ENCODE assay signal across 8 cellular contexts in the genomic region with DNA sequence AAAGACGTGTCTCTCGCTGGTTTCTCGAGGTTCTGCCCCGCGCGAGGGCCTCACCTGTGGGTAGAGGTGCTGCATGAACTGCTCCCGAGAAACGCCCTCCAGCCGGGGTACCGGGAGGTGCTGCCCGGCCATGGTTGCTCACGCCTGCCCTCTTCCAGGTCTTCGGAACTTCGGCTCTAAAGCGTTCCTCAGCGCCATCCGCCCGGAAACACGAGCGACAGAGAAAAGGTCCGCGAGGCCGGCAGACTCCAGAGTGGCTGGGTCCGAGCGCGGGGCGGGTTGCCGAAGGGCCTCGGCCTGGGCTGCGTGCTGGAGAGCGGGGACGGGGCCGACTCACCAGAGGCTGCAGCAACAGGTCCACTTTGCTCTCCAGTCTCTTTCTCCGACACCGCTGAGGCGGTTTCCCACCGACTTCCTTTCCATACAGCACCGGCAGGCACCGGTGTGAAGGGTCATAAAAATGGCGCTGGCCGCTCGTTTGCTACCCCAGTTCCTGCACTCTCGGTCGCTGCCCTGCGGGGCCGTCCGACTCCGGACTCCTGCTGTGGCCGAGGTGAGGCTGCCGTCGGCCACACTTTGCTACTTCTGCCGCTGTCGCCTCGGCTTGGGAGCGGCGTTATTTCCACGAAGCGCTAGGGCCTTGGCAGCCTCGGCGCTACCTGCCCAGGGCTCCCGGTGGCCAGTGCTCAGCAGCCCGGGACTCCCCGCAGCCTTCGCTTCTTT. TPM values are rescaled to one million over a fixed set of nuclear protein-coding genes. Genes with fewer than 3 reads are reported as not detected.
DNase-seq lines count a peak whose midpoint lies in the region; ATAC-seq and TF ChIP-seq lines count a peak whose summit lies in the region.

A gene with protein sequence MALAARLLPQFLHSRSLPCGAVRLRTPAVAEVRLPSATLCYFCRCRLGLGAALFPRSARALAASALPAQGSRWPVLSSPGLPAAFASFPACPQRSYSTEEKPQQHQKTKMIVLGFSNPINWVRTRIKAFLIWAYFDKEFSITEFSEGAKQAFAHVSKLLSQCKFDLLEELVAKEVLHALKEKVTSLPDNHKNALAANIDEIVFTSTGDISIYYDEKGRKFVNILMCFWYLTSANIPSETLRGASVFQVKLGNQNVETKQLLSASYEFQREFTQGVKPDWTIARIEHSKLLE (plus strand): TSS at position 244 of the 723 bp plus-strand sequence. CDS start 217 bp downstream, at position 461.
A gene with protein sequence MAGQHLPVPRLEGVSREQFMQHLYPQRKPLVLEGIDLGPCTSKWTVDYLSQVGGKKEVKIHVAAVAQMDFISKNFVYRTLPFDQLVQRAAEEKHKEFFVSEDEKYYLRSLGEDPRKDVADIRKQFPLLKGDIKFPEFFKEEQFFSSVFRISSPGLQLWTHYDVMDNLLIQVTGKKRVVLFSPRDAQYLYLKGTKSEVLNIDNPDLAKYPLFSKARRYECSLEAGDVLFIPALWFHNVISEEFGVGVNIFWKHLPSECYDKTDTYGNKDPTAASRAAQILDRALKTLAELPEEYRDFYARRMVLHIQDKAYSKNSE (minus strand): TSS at position 153 of the 723 bp plus-strand sequence. CDS start 21 bp downstream, at position 132.

- H3K4me1 ChIP-seq in right cardiac atrium (ENCODE audit: control insufficient read depth, insufficient read depth, low read length) (peaks cover 3% of the 10 kb centered on the region), vagina (peaks cover 49% of the 10 kb centered on the region)

- H3K27ac ChIP-seq in right cardiac atrium (ENCODE audit: low read length) (peak within 1 kb of the TSS; percentile 93), vagina (peak within 1 kb of the TSS; percentile 84)

- no peaks in the 10 kb centered on the region for H3K27me3 ChIP-seq in right cardiac atrium (ENCODE audit: control insufficient read depth, insufficient read depth)
- no peaks in the 10 kb centered on the region for H3K27me3 ChIP-seq in vagina

- WGBS in right cardiac atrium = under 1% methylated on average over 64 of the region's 64 CpGs

- H3K9me3 ChIP-seq in right cardiac atrium (ENCODE audit: control insufficient read depth, low read length) (no peaks in the 10 kb centered on the region), vagina (no peaks in the 10 kb centered on the region)

- ATAC-seq in GM18502 (IDR thresholded peaks at IDR 0.05; ENCODE audit: poor library complexity, unreplicated experiment) (peak; percentile 86), HG02938 (IDR thresholded peaks at IDR 0.05; ENCODE audit: unreplicated experiment) (peak; percentile 78), right cardiac atrium (peak; percentile 96)

- DNase-seq in NCI-H1694 treated with DMSO at 0.1 percent for 48 hours (lab: John Stamatoyannopoulos, UW) (peak; percentile 85), T-helper 2 cell (peak; percentile 54 to 84 (median 69)), anterior cingulate cortex (lab: John Stamatoyannopoulos, UW) (peak; percentile 21 to 94 (median 86)), right cardiac atrium (peak; percentile 78 to 91 (median 91)), putamen (ENCODE audit: low spot score) (peak; percentile 87), vagina (ENCODE audit: extremely low spot score in 2 of 2) (no peak)

- peak in 1 of 3 experiments; percentile 38 for TF ChIP-seq CTCF in vagina (IDR thresholded peaks at IDR 0.05)

- no peak for TF ChIP-seq POLR2A in vagina (IDR thresholded peaks at IDR 0.05)

- H3K36me3 ChIP-seq in vagina = peaks cover 0 to 13% of the 10 kb centered on the region in 2 donors

- peak within 1 kb of the TSS; percentile 81 for H3K4me3 ChIP-seq in right cardiac atrium (ENCODE audit: low read length)
- H3K4me3 ChIP-seq in vagina = peak within 1 kb of the TSS; percentile 87 to 95

- intact Hi-C loops in right cardiac atrium (cut with DNase I) = no loop called here
- intact Hi-C loops in vagina (cut with DNase I) = no loop called here

RNA-seq across cellular contexts. Expression of the first gene that starts in this region (rescaled TPM):
- total RNA-seq in right cardiac atrium (10 to 100 TPM; 15.7 to 20.6 (median 19.7) TPM), vagina (16.0 TPM)
- 20.7 TPM for polyA plus RNA-seq in right cardiac atrium

RNA-seq across cellular contexts. Expression of the second gene that starts in this region (rescaled TPM):
- total RNA-seq in right cardiac atrium (1 to 10 TPM; 2.7 to 3.5 (median 3.1) TPM), vagina (5.2 TPM)
- polyA plus RNA-seq in right cardiac atrium = 1.7 TPM

Comparison
In these comparisons a context has a peak if more than half of its experiments do, and no peak if none do; other contexts are left out.
1. DNase-seq: peak in NCI-H1694 treated with DMSO at 0.1 percent for 48 hours (single experiment), T-helper 2 cell (5 of 5), anterior cingulate cortex (58 of 58), right cardiac atrium (3 of 3) and putamen (single experiment); none in vagina (0 of 2).
2. Peak in every context shown above with its lines, with median percentiles within 50 percentile points of each other: ATAC-seq.